In genomic region chr7:70098133-70098561, GRCh38 we compare ENCODE assay signal across 21 cellular contexts.
DNase-seq lines count a peak whose midpoint lies in the region; TF ChIP-seq lines count a peak whose summit lies in the region.
"Had no signal": no experiment of that assay in that cellular context is flagged by ENCODE, and none has a peak within 500 bp of the region (broad histone marks: within the 10 kb centered on the region; RNA-seq: fewer than 3 reads in every experiment).

No MANE protein-coding gene starts in this region.

- H3K4me3 ChIP-seq in A673 (ENCODE audit: low read depth, low read length, poor library complexity, severe bottlenecking) (no peak overlapping the region), Caco-2 (ENCODE audit: low read depth, low read length) (no peak overlapping the region), sigmoid colon (no peak overlapping the region)
- H3K4me3 ChIP-seq: K562, tibial nerve had no signal

- no peaks in the 10 kb centered on the region for H3K27me3 Mint-ChIP-seq in chondrocyte (ENCODE audit: low read depth)
- peaks cover 5% of the 10 kb centered on the region for H3K27me3 Mint-ChIP-seq in Caco-2 (ENCODE audit: insufficient read depth, unreplicated experiment)
- H3K27me3 Mint-ChIP-seq: activated CD4-positive, alpha-beta memory T cell treated with anti-CD3 and anti-CD28 coated beads, Interleukin-2, amount 10 ng/mL, durations not matched to agents 7 days and 5 days; naive thymus-derived CD8-positive, alpha-beta T cell; progenitor cell of endocrine pancreas had no signal

- intact Hi-C loops in A673 (cut with micrococcal nuclease; ENCODE audit: unreplicated experiment) = loop anchor here (5.0 to 10.0 kb wide), 2 partner anchors 56 to 253 kb away; no protein-coding TSS in a partner anchor
- intact Hi-C loops in Caco-2 (cut with micrococcal nuclease; ENCODE audit: unreplicated experiment) = no loop called here
- intact Hi-C loops in sigmoid colon (cut with DNase I) = no loop called here

- H3K36me3 Mint-ChIP-seq in chondrocyte (ENCODE audit: low read depth) (no peaks in the 10 kb centered on the region), Caco-2 (ENCODE audit: insufficient read depth, unreplicated experiment) (no peaks in the 10 kb centered on the region)
- H3K36me3 Mint-ChIP-seq: naive thymus-derived CD8-positive, alpha-beta T cell had no signal

- DNase-seq in A673 (ENCODE audit: low spot score) = peak; percentile 95
- DNase-seq in DMS79 treated with DMSO at 0.1 percent for 48 hours (lab: John Stamatoyannopoulos, UW) = peak; percentile 56
- DNase-seq in NCI-H2081 (lab: John Stamatoyannopoulos, UW) = peak; percentile 3 to 66
- DNase-seq in chondrocyte (ENCODE audit: low spot score) = no peak
- no peak for DNase-seq in NCI-H446 (lab: John Stamatoyannopoulos, UW)
- DNase-seq in Caco-2 = no peak
- DNase-seq in glomerular visceral epithelial cell (ENCODE audit: extremely low spot score) = no peak
- DNase-seq in sigmoid colon = no peak
- DNase-seq: activated CD4-positive, alpha-beta memory T cell treated with anti-CD3 and anti-CD28 coated beads, Interleukin-2, amount 10 ng/mL, durations not matched to agents 7 days and 5 days; activated T-cell treated with anti-CD3 and anti-CD28 coated beads, Interleukin-2, amount 50 U/mL, for 48 hours; AML-193; Calu3; central memory CD4-positive, alpha-beta T cell; effector CD4-positive, alpha-beta T cell; naive thymus-derived CD8-positive, alpha-beta T cell; stimulated activated naive CD4-positive, alpha-beta T cell; T-helper 1 cell had no signal

- H3K9me3 Mint-ChIP-seq in chondrocyte (ENCODE audit: low read depth) = no peaks in the 10 kb centered on the region
- H3K9me3 Mint-ChIP-seq in Caco-2 (ENCODE audit: unreplicated experiment) = no peaks in the 10 kb centered on the region
- H3K9me3 Mint-ChIP-seq: activated CD4-positive, alpha-beta memory T cell treated with anti-CD3 and anti-CD28 coated beads, Interleukin-2, amount 10 ng/mL, durations not matched to agents 7 days and 5 days; naive thymus-derived CD8-positive, alpha-beta T cell had no signal

- peaks cover 47% of the 10 kb centered on the region for H3K4me1 ChIP-seq in A673 (ENCODE audit: insufficient read depth, low read length, poor library complexity, severe bottlenecking)
- H3K4me1 ChIP-seq in Caco-2 = no peaks in the 10 kb centered on the region
- peaks cover 0 to 50% (median 40%) of the 10 kb centered on the region in 4 donors for H3K4me1 ChIP-seq in sigmoid colon

- BruUV-seq in A673 (replicated peaks; lab: Mats Ljungman, UMichigan) = no TSS peak
- no TSS peak for BruUV-seq in Caco-2 (replicated peaks; lab: Mats Ljungman, UMichigan)

- H3K9me3 ChIP-seq in A673 (ENCODE audit: low read depth, low read length, poor library complexity, severe bottlenecking) (no peaks in the 10 kb centered on the region), Caco-2 (no peaks in the 10 kb centered on the region), sigmoid colon (no peaks in the 10 kb centered on the region)
- H3K9me3 ChIP-seq: tibial nerve had no signal

- TF ChIP-seq EP300 in sigmoid colon (IDR thresholded peaks at IDR 0.05) = no peak

- H3K27ac ChIP-seq in A673 (ENCODE audit: low read depth, low read length, poor library complexity, severe bottlenecking) = no peak overlapping the region
- H3K27ac ChIP-seq in sigmoid colon = no peak overlapping the region
- H3K27ac ChIP-seq: HL-60 had no signal

- H3K4me3 Mint-ChIP-seq in chondrocyte (ENCODE audit: unreplicated experiment) (no peak overlapping the region), Caco-2 (ENCODE audit: unreplicated experiment) (no peak overlapping the region)
- H3K4me3 Mint-ChIP-seq: activated CD4-positive, alpha-beta memory T cell treated with anti-CD3 and anti-CD28 coated beads, Interleukin-2, amount 10 ng/mL, durations not matched to agents 7 days and 5 days; naive thymus-derived CD8-positive, alpha-beta T cell had no signal

- TF ChIP-seq POLR2A in sigmoid colon (IDR thresholded peaks at IDR 0.05) = no peak

- POLR2A ChIA-PET in A673 (lab: Charles Lee; ENCODE audit: low non-redundant PET) = interaction anchor here (0.6 to 0.7 kb wide), 3 partner anchors 9 to 607 kb away, joined by 3 to 11 read pairs (median 5); no protein-coding TSS in a partner anchor
- POLR2A ChIA-PET in Caco-2 (lab: Charles Lee) = no interaction called here

- CTCF ChIA-PET in A673 (lab: Charles Lee) = interaction anchor here (0.6 kb wide), 1 partner anchor 1312 kb away, joined by 8 read pairs; no protein-coding TSS in a partner anchor
- CTCF ChIA-PET in Caco-2 (lab: Charles Lee) = no interaction called here

- TF ChIP-seq CTCF in A673 (conservative IDR thresholded peaks at IDR 0.05; ENCODE audit: low read depth, low read length) (no peak), chondrocyte (IDR thresholded peaks at IDR 0.05) (no peak), Caco-2 (IDR thresholded peaks at IDR 0.05; ENCODE audit: insufficient read depth in 1 of 2, low read depth in 1 of 2, low read length in 1 of 2, severe bottlenecking in 1 of 2, unreplicated experiment in 1 of 2) (no peak), sigmoid colon (IDR thresholded peaks at IDR 0.05) (no peak)

- H3K36me3 ChIP-seq in A673 (ENCODE audit: insufficient read depth, low read length, poor library complexity, severe bottlenecking) (no peaks in the 10 kb centered on the region), Caco-2 (ENCODE audit: control insufficient read depth, insufficient read depth, low read length) (no peaks in the 10 kb centered on the region), sigmoid colon (no peaks in the 10 kb centered on the region)
- H3K36me3 ChIP-seq: tibial nerve had no signal

- WGBS in sigmoid colon, 2 donors = 6 to 44% methylated on average over 3 of the region's 3 CpGs

- H3K27ac Mint-ChIP-seq in chondrocyte (ENCODE audit: unreplicated experiment) = peak overlapping the region; percentile 34
- H3K27ac Mint-ChIP-seq in Caco-2 (ENCODE audit: unreplicated experiment) = no peak overlapping the region
- H3K27ac Mint-ChIP-seq: activated CD4-positive, alpha-beta memory T cell treated with anti-CD3 and anti-CD28 coated beads, Interleukin-2, amount 10 ng/mL, durations not matched to agents 7 days and 5 days; naive thymus-derived CD8-positive, alpha-beta T cell; progenitor cell of endocrine pancreas had no signal

- peaks cover 56% of the 10 kb centered on the region for H3K27me3 ChIP-seq in A673 (replicated peaks; ENCODE audit: insufficient read depth, low read depth, low read length, poor library complexity)
- H3K27me3 ChIP-seq in Caco-2 (replicated peaks; ENCODE audit: control insufficient read depth, insufficient read depth, low read length) = no peaks in the 10 kb centered on the region; the same call in 1 of the 2 replicates
- no peaks in the 10 kb centered on the region for H3K27me3 ChIP-seq in sigmoid colon
- H3K27me3 ChIP-seq: tibial nerve had no signal

- H3K4me1 Mint-ChIP-seq in chondrocyte (ENCODE audit: low read depth) = peaks cover 42% of the 10 kb centered on the region
- H3K4me1 Mint-ChIP-seq in Caco-2 (ENCODE audit: low read depth, unreplicated experiment) = no peaks in the 10 kb centered on the region
- H3K4me1 Mint-ChIP-seq: activated CD4-positive, alpha-beta memory T cell treated with anti-CD3 and anti-CD28 coated beads, Interleukin-2, amount 10 ng/mL, durations not matched to agents 7 days and 5 days; naive thymus-derived CD8-positive, alpha-beta T cell had no signal

Comparison
In these comparisons a context has a peak if more than half of its experiments do, and no peak if none do; other contexts are left out.
1. DNase-seq: peak in A673 (single experiment), DMS79 treated with DMSO at 0.1 percent for 48 hours (single experiment) and NCI-H2081 (2 of 2); none in chondrocyte (single experiment), NCI-H446 (0 of 2), Caco-2 (0 of 2), glomerular visceral epithelial cell (single experiment) and sigmoid colon (single experiment).